27 cellular contexts compared by ENCODE assay signal in genomic region chr7:1695800-1696454, GRCh38. TPM values are rescaled to one million over a fixed set of nuclear protein-coding genes. Genes with fewer than 3 reads are reported as not detected.
DNase-seq lines count a peak whose midpoint lies in the region; ATAC-seq and TF ChIP-seq lines count a peak whose summit lies in the region.
"Had no signal": no experiment of that assay in that cellular context is flagged by ENCODE, and none has a peak within 500 bp of the region (broad histone marks: within the 10 kb centered on the region; RNA-seq: fewer than 3 reads in every experiment).

No MANE protein-coding gene starts in this region.

- peaks cover 4% of the 10 kb centered on the region for H3K9me3 Mint-ChIP-seq in progenitor cell of endocrine pancreas (ENCODE audit: low read depth)
- H3K9me3 Mint-ChIP-seq: activated B cell treated with CpG ODN at 0.5 μM for 24 hours; activated T-helper 17 cell treated with anti-CD3 and anti-CD28 coated beads, Interleukin-2, amount 50 U/mL, for 72 hours; natural killer cell; stimulated activated naive CD8-positive, alpha-beta T cell treated with anti-CD3 and anti-CD28 coated beads, Interleukin-15, Interleukin-2, amounts not matched to agents 100 ng/mL and 50 ng/mL, for 24 hours had no signal

- BruUV-seq in A673 (replicated peaks; lab: Mats Ljungman, UMichigan), result no TSS peak

- H3K27ac Mint-ChIP-seq in progenitor cell of endocrine pancreas, result no peak overlapping the region
- H3K27ac Mint-ChIP-seq: activated B cell treated with CpG ODN at 0.5 μM for 24 hours; activated CD8-positive, alpha-beta T cell treated with anti-CD3 and anti-CD28 coated beads, Interleukin-2, amount 10 ng/mL, durations not matched to agents 7 days and 5 days; activated T-helper 17 cell treated with anti-CD3 and anti-CD28 coated beads, Interleukin-2, amount 50 U/mL, for 72 hours; natural killer cell; stimulated activated naive CD8-positive, alpha-beta T cell treated with anti-CD3 and anti-CD28 coated beads, Interleukin-15, Interleukin-2, amounts not matched to agents 100 ng/mL and 50 ng/mL, for 24 hours had no signal

- H3K36me3 ChIP-seq in heart right ventricle (no peaks in the 10 kb centered on the region), A673 (ENCODE audit: insufficient read depth, low read length, poor library complexity, severe bottlenecking) (no peaks in the 10 kb centered on the region)
- H3K36me3 ChIP-seq: HAP-1, SJCRH30, tibial nerve had no signal

- no peak overlapping the region for H3K4me3 ChIP-seq in heart right ventricle
- no peak overlapping the region for H3K4me3 ChIP-seq in A673 (ENCODE audit: low read depth, low read length, poor library complexity, severe bottlenecking)
- H3K4me3 ChIP-seq: HAP-1, SJCRH30, skin epidermis, tibial nerve had no signal

- H3K27ac ChIP-seq in heart right ventricle (no peak overlapping the region), A673 (ENCODE audit: low read depth, low read length, poor library complexity, severe bottlenecking) (no peak overlapping the region)
- H3K27ac ChIP-seq: 22Rv1, parathyroid adenoma, SJCRH30, skin epidermis, tibial nerve had no signal

- DNase-seq in DMS53 (lab: John Stamatoyannopoulos, UW) (peak; percentile 19), DMS53 treated with DMSO at 0.1 percent for 48 hours (lab: John Stamatoyannopoulos, UW; ENCODE audit: unreplicated experiment) (no peak), left cardiac atrium (peak; percentile 10), heart right ventricle (no peak), mesenteric fat pad (ENCODE audit: low spot score) (peak; percentile 78), A673 (ENCODE audit: low spot score) (no peak), progenitor cell of endocrine pancreas (ENCODE audit: low spot score, unreplicated experiment) (no peak)
- DNase-seq: activated B cell treated with CpG ODN at 0.5 μM for 24 hours; activated CD8-positive, alpha-beta T cell treated with anti-CD3 and anti-CD28 coated beads, Interleukin-2, amount 10 ng/mL, durations not matched to agents 7 days and 5 days; amygdala; central memory CD4-positive, alpha-beta T cell; Karpas-422; kidney glomerular epithelial cell; natural killer cell; NCI-H1048; NCI-H1930; NCI-H345; SJCRH30; stimulated activated CD4-positive, alpha-beta T cell treated with anti-CD3 and anti-CD28 coated beads, Interleukin-4, amount 100 ng/mL, for 1 hour had no signal

- intact Hi-C loops in left cardiac atrium (cut with DNase I), result no loop called here
- intact Hi-C loops in heart right ventricle (cut with DNase I), result no loop called here
- intact Hi-C loops in A673 (cut with micrococcal nuclease; ENCODE audit: unreplicated experiment), result no loop called here

- CTCF ChIA-PET in A673 (lab: Charles Lee), result no interaction called here

- no peak for ATAC-seq in left cardiac atrium
- ATAC-seq in heart right ventricle, result no peak
- no peak for ATAC-seq in HG03342 (IDR thresholded peaks at IDR 0.05; ENCODE audit: unreplicated experiment)
- ATAC-seq: activated CD8-positive, alpha-beta T cell treated with anti-CD3 and anti-CD28 coated beads, Interleukin-2, amount 10 ng/mL, durations not matched to agents 7 days and 5 days; activated T-helper 17 cell treated with anti-CD3 and anti-CD28 coated beads, Interleukin-2, amount 50 U/mL, for 72 hours; natural killer cell had no signal

- H3K27me3 Mint-ChIP-seq in progenitor cell of endocrine pancreas, result no peaks in the 10 kb centered on the region

- peaks cover 0 to 29% (median 19%) of the 10 kb centered on the region in 9 donors for H3K4me1 ChIP-seq in heart right ventricle
- H3K4me1 ChIP-seq in A673 (ENCODE audit: insufficient read depth, low read length, poor library complexity, severe bottlenecking), result no peaks in the 10 kb centered on the region
- H3K4me1 ChIP-seq: HAP-1, parathyroid adenoma, tibial nerve had no signal

- no peaks in the 10 kb centered on the region for H3K9me3 ChIP-seq in heart right ventricle
- no peaks in the 10 kb centered on the region for H3K9me3 ChIP-seq in A673 (ENCODE audit: low read depth, low read length, poor library complexity, severe bottlenecking)
- H3K9me3 ChIP-seq: HAP-1, SJCRH30 had no signal

- no peak overlapping the region for H3K4me3 Mint-ChIP-seq in progenitor cell of endocrine pancreas (ENCODE audit: low read depth)
- H3K4me3 Mint-ChIP-seq: activated B cell treated with CpG ODN at 0.5 μM for 24 hours; activated CD8-positive, alpha-beta T cell treated with anti-CD3 and anti-CD28 coated beads, Interleukin-2, amount 10 ng/mL, durations not matched to agents 7 days and 5 days; activated T-helper 17 cell treated with anti-CD3 and anti-CD28 coated beads, Interleukin-2, amount 50 U/mL, for 72 hours; natural killer cell; stimulated activated naive CD8-positive, alpha-beta T cell treated with anti-CD3 and anti-CD28 coated beads, Interleukin-15, Interleukin-2, amounts not matched to agents 100 ng/mL and 50 ng/mL, for 24 hours had no signal

- peaks cover 11% of the 10 kb centered on the region for H3K36me3 Mint-ChIP-seq in progenitor cell of endocrine pancreas (ENCODE audit: insufficient read depth)
- H3K36me3 Mint-ChIP-seq: natural killer cell had no signal

- POLR2A ChIA-PET in A673 (lab: Charles Lee; ENCODE audit: low non-redundant PET), result no interaction called here

- no peak for TF ChIP-seq CTCF in heart right ventricle (IDR thresholded peaks at IDR 0.05)
- TF ChIP-seq CTCF in A673 (conservative IDR thresholded peaks at IDR 0.05; ENCODE audit: low read depth, low read length), result no peak
- TF ChIP-seq CTCF in progenitor cell of endocrine pancreas (IDR thresholded peaks at IDR 0.05; ENCODE audit: unreplicated experiment), result no peak

- H3K27me3 ChIP-seq in heart right ventricle (peaks cover 0 to 5% (median 0%) of the 10 kb centered on the region in 7 donors), A673 (replicated peaks; ENCODE audit: insufficient read depth, low read depth, low read length, poor library complexity) (no peaks in the 10 kb centered on the region)
- H3K27me3 ChIP-seq: SJCRH30 had no signal

- no peaks in the 10 kb centered on the region for H3K4me1 Mint-ChIP-seq in progenitor cell of endocrine pancreas (ENCODE audit: low read depth)
- H3K4me1 Mint-ChIP-seq: activated B cell treated with CpG ODN at 0.5 μM for 24 hours; activated T-helper 17 cell treated with anti-CD3 and anti-CD28 coated beads, Interleukin-2, amount 50 U/mL, for 72 hours; natural killer cell had no signal

- 87 to 89% methylated on average over 11 of the region's 11 CpGs for WGBS in heart right ventricle, 2 donors

RNA-seq across cellular contexts. Expression of gene ELFN1, which starts 25.9 kb away (rescaled TPM):
- total RNA-seq in left cardiac atrium (1 to 10 TPM; 6.0 to 9.5 TPM), heart right ventricle (1 to 10 TPM; 3.4 to 9.5 (median 6.4) TPM), mesenteric fat pad (3.7 TPM), A673 (2021) (0.09 TPM in 1 of 2 replicates, not detected in the other), progenitor cell of endocrine pancreas (12.3 and 12.9 TPM in 2 replicates)
- polyA plus RNA-seq in heart right ventricle, result 1 to 10 TPM; 3.0 to 5.7 TPM
- total RNA-seq: activated B cell treated with CpG ODN at 0.5 μM for 24 hours; activated CD8-positive, alpha-beta T cell treated with anti-CD3 and anti-CD28 coated beads, Interleukin-2, amount 10 ng/mL, durations not matched to agents 7 days and 5 days had no signal

Comparison
In these comparisons a context has a peak if more than half of its experiments do, and no peak if none do; other contexts are left out.
1. DNase-seq: peak in DMS53 (single experiment), left cardiac atrium (single experiment) and mesenteric fat pad (single experiment); none in DMS53 treated with DMSO at 0.1 percent for 48 hours (single experiment), heart right ventricle (0 of 2), A673 (single experiment) and progenitor cell of endocrine pancreas (single experiment).